8 cellular contexts compared by ENCODE assay signal in genomic region chr15:77507151-77507847, GRCh38.
DNase-seq lines count a peak whose midpoint lies in the region; ATAC-seq and TF ChIP-seq lines count a peak whose summit lies in the region.

No MANE protein-coding gene starts in this region.

- TF ChIP-seq CTCF in breast epithelium (IDR thresholded peaks at IDR 0.05) (no peak), right lobe of liver (IDR thresholded peaks at IDR 0.05) (no peak), BE2C (IDR thresholded peaks at IDR 0.05; ENCODE audit: low read depth, low read length) (no peak)

- peaks cover 12 to 40% of the 10 kb centered on the region in 2 donors for H3K4me1 ChIP-seq in breast epithelium
- H3K4me1 ChIP-seq in right lobe of liver, result peaks cover 0 to 19% (median 2%) of the 10 kb centered on the region in 4 donors
- H3K4me1 ChIP-seq in BE2C, result peaks cover 2% of the 10 kb centered on the region

- WGBS in right lobe of liver (ENCODE audit: insufficient coverage, low coverage, low lambda C conversion rate, missing lambda C conversion rate), result 37% methylated on average over 7 of the region's 8 CpGs

- H3K36me3 ChIP-seq in breast epithelium (no peaks in the 10 kb centered on the region), right lobe of liver (no peaks in the 10 kb centered on the region), BE2C (no peaks in the 10 kb centered on the region)

- peak; percentile 7 to 27 (median 16) for ATAC-seq in right lobe of liver
- ATAC-seq in HG03378 (IDR thresholded peaks at IDR 0.05; ENCODE audit: unreplicated experiment), result no peak

- intact Hi-C loops in breast epithelium (cut with DNase I; ENCODE audit: low total_unique reads) (no loop called here), right lobe of liver (cut with DNase I) (no loop called here)

- H3K27ac ChIP-seq in breast epithelium (peak overlapping the region; percentile 91 to 92), right lobe of liver (peak overlapping the region; percentile 8 to 40 (median 10)), substantia nigra (ENCODE audit: low read depth, low read length, poor library complexity, severe bottlenecking) (peak overlapping the region; percentile 96)

- TF ChIP-seq POLR2A in breast epithelium (IDR thresholded peaks at IDR 0.05) (no peak), right lobe of liver (IDR thresholded peaks at IDR 0.05) (no peak)

- H3K4me3 ChIP-seq in breast epithelium (peak overlapping the region in 2 of 3 donors; percentile 15 to 39), right lobe of liver (no peak overlapping the region), BE2C (ENCODE audit: low read depth, low read length) (no peak overlapping the region)

- H3K27me3 ChIP-seq in breast epithelium (no peaks in the 10 kb centered on the region), right lobe of liver (no peaks in the 10 kb centered on the region), BE2C (no peaks in the 10 kb centered on the region)

- DNase-seq in M059J (ENCODE audit: low read depth) (peak; percentile 39), breast epithelium (ENCODE audit: low spot score in 2 of 2) (peak; percentile 71 to 75), right lobe of liver (no peak), substantia nigra (lab: John Stamatoyannopoulos, UW) (peak in 23 of 49 donors; percentile 24 to 76 (median 39)), NOMO-1 (lab: John Stamatoyannopoulos, UW; ENCODE audit: unreplicated experiment in 2 of 2) (no peak), NCI-H1417 treated with DMSO at 0.1 percent for 48 hours (lab: John Stamatoyannopoulos, UW) (no peak), BE2C (no peak)

- H3K9me3 ChIP-seq in breast epithelium, result no peaks in the 10 kb centered on the region
- no peaks in the 10 kb centered on the region for H3K9me3 ChIP-seq in right lobe of liver
- no peaks in the 10 kb centered on the region for H3K9me3 ChIP-seq in BE2C

Comparison
In these comparisons a context has a peak if more than half of its experiments do, and no peak if none do; other contexts are left out.
1. DNase-seq: peak in M059J (single experiment) and breast epithelium (2 of 2); none in right lobe of liver (0 of 3), NOMO-1 (0 of 2), NCI-H1417 treated with DMSO at 0.1 percent for 48 hours (single experiment) and BE2C (single experiment).
2. H3K27ac ChIP-seq: peak in every context shown above with its lines; median percentile 96 in substantia nigra; 92 in breast epithelium; 10 in right lobe of liver.
3. H3K4me3 ChIP-seq: peak in breast epithelium (2 of 3); none in right lobe of liver (0 of 3) and BE2C (single experiment).